ENCODE assay signal across 9 cellular contexts in genomic region chr1:183652547-183653467, GRCh38. TPM values are rescaled to one million over a fixed set of nuclear protein-coding genes. Genes with fewer than 3 reads are reported as not detected.
DNase-seq lines count a peak whose midpoint lies in the region; ATAC-seq and TF ChIP-seq lines count a peak whose summit lies in the region.
"Had no signal": no experiment of that assay in that cellular context is flagged by ENCODE, and none has a peak within 500 bp of the region (broad histone marks: within the 10 kb centered on the region; RNA-seq: fewer than 3 reads in every experiment).

TSS of gene APOBEC4 (minus strand) at chr1:183653316. CDS start at chr1:183648781, 4,535 bp downstream.

- H3K4me1 ChIP-seq in left ventricle myocardium inferior, result peaks cover 72% of the 10 kb centered on the region

- no peak for TF ChIP-seq CTCF in left ventricle myocardium inferior (IDR thresholded peaks at IDR 0.05; ENCODE audit: borderline replicate concordance)

- DNase-seq in COLO668 (lab: John Stamatoyannopoulos, UW; ENCODE audit: unreplicated experiment) (peak; percentile 33), SK-N-MC (ENCODE audit: low read depth, low spot score) (no peak), left ventricle myocardium inferior (no peak), amniotic stem cell (lab: John Stamatoyannopoulos, UW) (no peak), epidermal melanocyte (ENCODE audit: insufficient read length, low spot score) (no peak), ureter (ENCODE audit: low spot score) (no peak), DMS114 treated with DMSO at 0.1 percent for 48 hours (lab: John Stamatoyannopoulos, UW; ENCODE audit: unreplicated experiment) (no peak)

- no peaks in the 10 kb centered on the region for H3K9me3 ChIP-seq in SK-N-MC (ENCODE audit: low read depth, low read length)
- H3K9me3 ChIP-seq in left ventricle myocardium inferior (replicated peaks), result no peaks in the 10 kb centered on the region

- H3K27me3 ChIP-seq in left ventricle myocardium inferior (ENCODE audit: low read depth), result no peaks in the 10 kb centered on the region

- intact Hi-C loops in left ventricle myocardium inferior (cut with micrococcal nuclease), result loop anchor here (5.0 kb wide), 1 partner anchor 34 kb away; no protein-coding TSS in a partner anchor

- H3K36me3 ChIP-seq in SK-N-MC (ENCODE audit: insufficient read depth, low read length), result no peaks in the 10 kb centered on the region
- H3K36me3 ChIP-seq in left ventricle myocardium inferior, result no peaks in the 10 kb centered on the region

- H3K4me3 ChIP-seq in SK-N-MC (no peak within 1 kb of the TSS), left ventricle myocardium inferior (no peak within 1 kb of the TSS)

- H3K27ac ChIP-seq in SK-N-MC, result peak within 1 kb of the TSS; percentile 85; the same call in 1 of the 2 replicates
- H3K27ac ChIP-seq in left ventricle myocardium inferior (replicated peaks), result peak within 1 kb of the TSS; percentile 80

- peak; percentile 35 for ATAC-seq in HG02938 (IDR thresholded peaks at IDR 0.05; ENCODE audit: unreplicated experiment)

- peak within 1 kb of the TSS; percentile 8 for H3K9ac ChIP-seq in SK-N-MC (ENCODE audit: insufficient read length)

RNA-seq across cellular contexts. Expression of gene APOBEC4, which starts in this region (rescaled TPM):
- total RNA-seq in left ventricle myocardium inferior (0.11 TPM), ureter (not detected)
- total RNA-seq: kidney epithelial cell had no signal
